In genomic region chr15:80576519-80577090, GRCh38 we compare ENCODE assay signal across 22 cellular contexts.
"Had no signal": no experiment of that assay in that cellular context is flagged by ENCODE, and none has a peak within 500 bp of the region (broad histone marks: within the 10 kb centered on the region; RNA-seq: fewer than 3 reads in every experiment).

No MANE protein-coding gene starts in this region.

- DNase-seq: Kasumi-1, MM.1S, NCI-H1092 treated with DMSO at 0.1 percent for 48 hours, NCI-H1436, NCI-H187, NCI-H2029, NCI-H2081 treated with DMSO at 0.1 percent for 48 hours, NCI-H2171, NCI-H226, NCI-H446, NCI-H510A, NCI-H524 treated with DMSO at 0.1 percent for 48 hours, NCI-H69, NCI-H774, RPMI8226, SHP77 treated with DMSO at 0.1 percent for 48 hours, SJCRH30 had no signal

- H3K9me3 Mint-ChIP-seq: IgD-negative memory B cell had no signal

- H3K9me3 ChIP-seq: SJCRH30 had no signal

- H3K27ac Mint-ChIP-seq: IgD-negative memory B cell had no signal

- H3K27ac ChIP-seq: HL-60, KMS-11, SJCRH30 had no signal

- ATAC-seq: K562, SK-N-SH treated with all-trans-retinoic acid at 6 μM for 48 hours had no signal

- H3K4me1 Mint-ChIP-seq: IgD-negative memory B cell had no signal

- H3K36me3 Mint-ChIP-seq: IgD-negative memory B cell had no signal

- H3K4me1 ChIP-seq: SJCRH30 had no signal

- H3K36me3 ChIP-seq: SJCRH30 had no signal

- H3K4me3 ChIP-seq: K562, SJCRH30 had no signal

- H3K27me3 ChIP-seq: SJCRH30 had no signal

- H3K9ac ChIP-seq: KMS-11 had no signal
